1 cellular context compared by ENCODE assay signal in genomic region chr11:87037450-87038234, GRCh38.
TF ChIP-seq lines count a peak whose summit lies in the region.

Gene TMEM135 (plus strand): TSS chr11:87037934. CDS start chr11:87038046, 112 bp downstream.

TF ChIP-seq in HepG2, 621 proteins besides CTCF, POLR2A, EP300 and RAD21 (continued from another document and continues in another):
- TF ChIP-seq, protein P1, sequence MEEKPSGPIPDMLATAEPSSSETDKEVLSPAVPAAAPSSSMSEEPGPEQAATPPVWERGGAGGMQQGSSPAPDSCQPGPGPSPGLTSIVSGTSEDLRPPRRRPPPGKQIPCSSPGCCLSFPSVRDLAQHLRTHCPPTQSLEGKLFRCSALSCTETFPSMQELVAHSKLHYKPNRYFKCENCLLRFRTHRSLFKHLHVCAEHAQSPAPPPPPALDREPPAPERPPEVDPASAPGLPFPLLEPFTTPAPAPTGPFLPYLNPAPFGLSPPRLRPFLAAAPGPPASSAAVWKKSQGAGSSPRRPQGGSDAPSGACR (CRISPR knock-in tag; IDR thresholded peaks at IDR 0.05) = peak; percentile 58
- TF ChIP-seq ZNF746 (CRISPR knock-in tag; IDR thresholded peaks at IDR 0.05) (0 out of 2 replicates have a peak, but pooled peaks have one; percentile 44), CC2D1A (CRISPR knock-in tag; IDR thresholded peaks at IDR 0.05) (no peak), ZNF292 (CRISPR knock-in tag; IDR thresholded peaks at IDR 0.05; ENCODE audit: borderline replicate concordance, low read depth) (peak; percentile 37; the same call in 1 of the 2 replicates), ZNF343 (CRISPR knock-in tag; IDR thresholded peaks at IDR 0.05) (no peak), ZBTB25 (CRISPR knock-in tag; IDR thresholded peaks at IDR 0.05) (peak; percentile 42; the same call in 1 of the 2 replicates), ARNTL (CRISPR knock-in tag; IDR thresholded peaks at IDR 0.05) (no peak), MTF2 (CRISPR knock-in tag; IDR thresholded peaks at IDR 0.05; ENCODE audit: borderline replicate concordance) (peak; percentile 60; the same call in 1 of the 2 replicates), SMC3 (IDR thresholded peaks at IDR 0.05; ENCODE audit: low read length) (peak; percentile 7; the same call in 1 of the 2 replicates), GTF3A (CRISPR knock-in tag; conservative IDR thresholded peaks at IDR 0.05) (no peak), MEF2D (CRISPR knock-in tag; IDR thresholded peaks at IDR 0.05) (peak; percentile 56), ZNF615 (CRISPR knock-in tag; IDR thresholded peaks at IDR 0.05; ENCODE audit: borderline replicate concordance) (no peak), NPAS2 (CRISPR knock-in tag; IDR thresholded peaks at IDR 0.05; ENCODE audit: borderline replicate concordance) (no peak), ZNF784 (CRISPR knock-in tag; IDR thresholded peaks at IDR 0.05; ENCODE audit: borderline replicate concordance) (peak; percentile 85), ZNF18 (CRISPR knock-in tag; IDR thresholded peaks at IDR 0.05; ENCODE audit: insufficient replicate concordance) (peak; percentile 47), ZNF737 (CRISPR knock-in tag; IDR thresholded peaks at IDR 0.05; ENCODE audit: borderline replicate concordance) (no peak), ZNF234 (CRISPR knock-in tag; conservative IDR thresholded peaks at IDR 0.05) (no peak), ZNF256 (CRISPR knock-in tag; conservative IDR thresholded peaks at IDR 0.05) (no peak), MYC (CRISPR knock-in tag; IDR thresholded peaks at IDR 0.05; ENCODE audit: borderline replicate concordance) (peak; percentile 80), TEAD2 (CRISPR knock-in tag; IDR thresholded peaks at IDR 0.05) (no peak), ZNF576 (CRISPR knock-in tag; IDR thresholded peaks at IDR 0.05) (no peak), HCFC1 (IDR thresholded peaks at IDR 0.05; ENCODE audit: low read depth, low read length) (0 out of 2 replicates have a peak, but pooled peaks have one; percentile 4)
- TF ChIP-seq, protein P2, sequence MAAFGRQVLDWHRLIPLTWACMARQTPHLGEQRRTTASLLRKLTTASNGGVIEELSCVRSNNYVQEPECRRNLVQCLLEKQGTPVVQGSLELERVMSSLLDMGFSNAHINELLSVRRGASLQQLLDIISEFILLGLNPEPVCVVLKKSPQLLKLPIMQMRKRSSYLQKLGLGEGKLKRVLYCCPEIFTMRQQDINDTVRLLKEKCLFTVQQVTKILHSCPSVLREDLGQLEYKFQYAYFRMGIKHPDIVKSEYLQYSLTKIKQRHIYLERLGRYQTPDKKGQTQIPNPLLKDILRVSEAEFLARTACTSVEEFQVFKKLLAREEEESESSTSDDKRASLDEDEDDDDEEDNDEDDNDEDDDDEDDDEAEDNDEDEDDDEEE (CRISPR knock-in tag; IDR thresholded peaks at IDR 0.05) = no peak; the same call in 1 of the 2 replicates
- TF ChIP-seq, protein P3, sequence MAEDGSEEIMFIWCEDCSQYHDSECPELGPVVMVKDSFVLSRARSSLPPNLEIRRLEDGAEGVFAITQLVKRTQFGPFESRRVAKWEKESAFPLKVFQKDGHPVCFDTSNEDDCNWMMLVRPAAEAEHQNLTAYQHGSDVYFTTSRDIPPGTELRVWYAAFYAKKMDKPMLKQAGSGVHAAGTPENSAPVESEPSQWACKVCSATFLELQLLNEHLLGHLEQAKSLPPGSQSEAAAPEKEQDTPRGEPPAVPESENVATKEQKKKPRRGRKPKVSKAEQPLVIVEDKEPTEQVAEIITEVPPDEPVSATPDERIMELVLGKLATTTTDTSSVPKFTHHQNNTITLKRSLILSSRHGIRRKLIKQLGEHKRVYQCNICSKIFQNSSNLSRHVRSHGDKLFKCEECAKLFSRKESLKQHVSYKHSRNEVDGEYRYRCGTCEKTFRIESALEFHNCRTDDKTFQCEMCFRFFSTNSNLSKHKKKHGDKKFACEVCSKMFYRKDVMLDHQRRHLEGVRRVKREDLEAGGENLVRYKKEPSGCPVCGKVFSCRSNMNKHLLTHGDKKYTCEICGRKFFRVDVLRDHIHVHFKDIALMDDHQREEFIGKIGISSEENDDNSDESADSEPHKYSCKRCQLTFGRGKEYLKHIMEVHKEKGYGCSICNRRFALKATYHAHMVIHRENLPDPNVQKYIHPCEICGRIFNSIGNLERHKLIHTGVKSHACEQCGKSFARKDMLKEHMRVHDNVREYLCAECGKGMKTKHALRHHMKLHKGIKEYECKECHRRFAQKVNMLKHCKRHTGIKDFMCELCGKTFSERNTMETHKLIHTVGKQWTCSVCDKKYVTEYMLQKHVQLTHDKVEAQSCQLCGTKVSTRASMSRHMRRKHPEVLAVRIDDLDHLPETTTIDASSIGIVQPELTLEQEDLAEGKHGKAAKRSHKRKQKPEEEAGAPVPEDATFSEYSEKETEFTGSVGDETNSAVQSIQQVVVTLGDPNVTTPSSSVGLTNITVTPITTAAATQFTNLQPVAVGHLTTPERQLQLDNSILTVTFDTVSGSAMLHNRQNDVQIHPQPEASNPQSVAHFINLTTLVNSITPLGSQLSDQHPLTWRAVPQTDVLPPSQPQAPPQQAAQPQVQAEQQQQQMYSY (CRISPR knock-in tag; IDR thresholded peaks at IDR 0.05) = no peak
- TF ChIP-seq, protein P4, sequence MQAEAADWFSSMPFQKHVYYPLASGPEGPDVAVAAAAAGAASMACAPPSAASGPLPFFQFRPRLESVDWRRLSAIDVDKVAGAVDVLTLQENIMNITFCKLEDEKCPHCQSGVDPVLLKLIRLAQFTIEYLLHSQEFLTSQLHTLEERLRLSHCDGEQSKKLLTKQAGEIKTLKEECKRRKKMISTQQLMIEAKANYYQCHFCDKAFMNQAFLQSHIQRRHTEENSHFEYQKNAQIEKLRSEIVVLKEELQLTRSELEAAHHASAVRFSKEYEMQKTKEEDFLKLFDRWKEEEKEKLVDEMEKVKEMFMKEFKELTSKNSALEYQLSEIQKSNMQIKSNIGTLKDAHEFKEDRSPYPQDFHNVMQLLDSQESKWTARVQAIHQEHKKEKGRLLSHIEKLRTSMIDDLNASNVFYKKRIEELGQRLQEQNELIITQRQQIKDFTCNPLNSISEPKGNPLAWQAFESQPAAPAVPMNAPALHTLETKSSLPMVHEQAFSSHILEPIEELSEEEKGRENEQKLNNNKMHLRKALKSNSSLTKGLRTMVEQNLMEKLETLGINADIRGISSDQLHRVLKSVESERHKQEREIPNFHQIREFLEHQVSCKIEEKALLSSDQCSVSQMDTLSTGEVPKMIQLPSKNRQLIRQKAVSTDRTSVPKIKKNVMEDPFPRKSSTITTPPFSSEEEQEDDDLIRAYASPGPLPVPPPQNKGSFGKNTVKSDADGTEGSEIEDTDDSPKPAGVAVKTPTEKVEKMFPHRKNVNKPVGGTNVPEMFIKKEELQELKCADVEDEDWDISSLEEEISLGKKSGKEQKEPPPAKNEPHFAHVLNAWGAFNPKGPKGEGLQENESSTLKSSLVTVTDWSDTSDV (CRISPR knock-in tag; IDR thresholded peaks at IDR 0.05) = peak; percentile 42; the same call in 1 of the 2 replicates
- TF ChIP-seq, protein P5, sequence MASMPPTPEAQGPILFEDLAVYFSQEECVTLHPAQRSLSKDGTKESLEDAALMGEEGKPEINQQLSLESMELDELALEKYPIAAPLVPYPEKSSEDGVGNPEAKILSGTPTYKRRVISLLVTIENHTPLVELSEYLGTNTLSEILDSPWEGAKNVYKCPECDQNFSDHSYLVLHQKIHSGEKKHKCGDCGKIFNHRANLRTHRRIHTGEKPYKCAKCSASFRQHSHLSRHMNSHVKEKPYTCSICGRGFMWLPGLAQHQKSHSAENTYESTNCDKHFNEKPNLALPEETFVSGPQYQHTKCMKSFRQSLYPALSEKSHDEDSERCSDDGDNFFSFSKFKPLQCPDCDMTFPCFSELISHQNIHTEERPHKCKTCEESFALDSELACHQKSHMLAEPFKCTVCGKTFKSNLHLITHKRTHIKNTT (CRISPR knock-in tag; IDR thresholded peaks at IDR 0.05) = no peak
- TF ChIP-seq, protein P6, sequence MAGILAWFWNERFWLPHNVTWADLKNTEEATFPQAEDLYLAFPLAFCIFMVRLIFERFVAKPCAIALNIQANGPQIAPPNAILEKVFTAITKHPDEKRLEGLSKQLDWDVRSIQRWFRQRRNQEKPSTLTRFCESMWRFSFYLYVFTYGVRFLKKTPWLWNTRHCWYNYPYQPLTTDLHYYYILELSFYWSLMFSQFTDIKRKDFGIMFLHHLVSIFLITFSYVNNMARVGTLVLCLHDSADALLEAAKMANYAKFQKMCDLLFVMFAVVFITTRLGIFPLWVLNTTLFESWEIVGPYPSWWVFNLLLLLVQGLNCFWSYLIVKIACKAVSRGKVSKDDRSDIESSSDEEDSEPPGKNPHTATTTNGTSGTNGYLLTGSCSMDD (CRISPR knock-in tag; IDR thresholded peaks at IDR 0.05) = no peak
- TF ChIP-seq, protein P7, sequence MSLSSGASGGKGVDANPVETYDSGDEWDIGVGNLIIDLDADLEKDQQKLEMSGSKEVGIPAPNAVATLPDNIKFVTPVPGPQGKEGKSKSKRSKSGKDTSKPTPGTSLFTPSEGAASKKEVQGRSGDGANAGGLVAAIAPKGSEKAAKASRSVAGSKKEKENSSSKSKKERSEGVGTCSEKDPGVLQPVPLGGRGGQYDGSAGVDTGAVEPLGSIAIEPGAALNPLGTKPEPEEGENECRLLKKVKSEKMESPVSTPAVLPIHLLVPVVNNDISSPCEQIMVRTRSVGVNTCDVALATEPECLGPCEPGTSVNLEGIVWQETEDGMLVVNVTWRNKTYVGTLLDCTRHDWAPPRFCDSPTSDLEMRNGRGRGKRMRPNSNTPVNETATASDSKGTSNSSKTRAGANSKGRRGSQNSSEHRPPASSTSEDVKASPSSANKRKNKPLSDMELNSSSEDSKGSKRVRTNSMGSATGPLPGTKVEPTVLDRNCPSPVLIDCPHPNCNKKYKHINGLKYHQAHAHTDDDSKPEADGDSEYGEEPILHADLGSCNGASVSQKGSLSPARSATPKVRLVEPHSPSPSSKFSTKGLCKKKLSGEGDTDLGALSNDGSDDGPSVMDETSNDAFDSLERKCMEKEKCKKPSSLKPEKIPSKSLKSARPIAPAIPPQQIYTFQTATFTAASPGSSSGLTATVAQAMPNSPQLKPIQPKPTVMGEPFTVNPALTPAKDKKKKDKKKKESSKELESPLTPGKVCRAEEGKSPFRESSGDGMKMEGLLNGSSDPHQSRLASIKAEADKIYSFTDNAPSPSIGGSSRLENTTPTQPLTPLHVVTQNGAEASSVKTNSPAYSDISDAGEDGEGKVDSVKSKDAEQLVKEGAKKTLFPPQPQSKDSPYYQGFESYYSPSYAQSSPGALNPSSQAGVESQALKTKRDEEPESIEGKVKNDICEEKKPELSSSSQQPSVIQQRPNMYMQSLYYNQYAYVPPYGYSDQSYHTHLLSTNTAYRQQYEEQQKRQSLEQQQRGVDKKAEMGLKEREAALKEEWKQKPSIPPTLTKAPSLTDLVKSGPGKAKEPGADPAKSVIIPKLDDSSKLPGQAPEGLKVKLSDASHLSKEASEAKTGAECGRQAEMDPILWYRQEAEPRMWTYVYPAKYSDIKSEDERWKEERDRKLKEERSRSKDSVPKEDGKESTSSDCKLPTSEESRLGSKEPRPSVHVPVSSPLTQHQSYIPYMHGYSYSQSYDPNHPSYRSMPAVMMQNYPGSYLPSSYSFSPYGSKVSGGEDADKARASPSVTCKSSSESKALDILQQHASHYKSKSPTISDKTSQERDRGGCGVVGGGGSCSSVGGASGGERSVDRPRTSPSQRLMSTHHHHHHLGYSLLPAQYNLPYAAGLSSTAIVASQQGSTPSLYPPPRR (CRISPR knock-in tag; IDR thresholded peaks at IDR 0.05; ENCODE audit: borderline replicate concordance) = peak; percentile 82
- TF ChIP-seq, protein P8, sequence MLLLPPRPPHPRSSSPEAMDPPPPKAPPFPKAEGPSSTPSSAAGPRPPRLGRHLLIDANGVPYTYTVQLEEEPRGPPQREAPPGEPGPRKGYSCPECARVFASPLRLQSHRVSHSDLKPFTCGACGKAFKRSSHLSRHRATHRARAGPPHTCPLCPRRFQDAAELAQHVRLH (CRISPR knock-in tag; IDR thresholded peaks at IDR 0.05; ENCODE audit: borderline replicate concordance, low read depth) = peak; percentile 83; the same call in 1 of the 2 replicates
